In the genomic region with DNA sequence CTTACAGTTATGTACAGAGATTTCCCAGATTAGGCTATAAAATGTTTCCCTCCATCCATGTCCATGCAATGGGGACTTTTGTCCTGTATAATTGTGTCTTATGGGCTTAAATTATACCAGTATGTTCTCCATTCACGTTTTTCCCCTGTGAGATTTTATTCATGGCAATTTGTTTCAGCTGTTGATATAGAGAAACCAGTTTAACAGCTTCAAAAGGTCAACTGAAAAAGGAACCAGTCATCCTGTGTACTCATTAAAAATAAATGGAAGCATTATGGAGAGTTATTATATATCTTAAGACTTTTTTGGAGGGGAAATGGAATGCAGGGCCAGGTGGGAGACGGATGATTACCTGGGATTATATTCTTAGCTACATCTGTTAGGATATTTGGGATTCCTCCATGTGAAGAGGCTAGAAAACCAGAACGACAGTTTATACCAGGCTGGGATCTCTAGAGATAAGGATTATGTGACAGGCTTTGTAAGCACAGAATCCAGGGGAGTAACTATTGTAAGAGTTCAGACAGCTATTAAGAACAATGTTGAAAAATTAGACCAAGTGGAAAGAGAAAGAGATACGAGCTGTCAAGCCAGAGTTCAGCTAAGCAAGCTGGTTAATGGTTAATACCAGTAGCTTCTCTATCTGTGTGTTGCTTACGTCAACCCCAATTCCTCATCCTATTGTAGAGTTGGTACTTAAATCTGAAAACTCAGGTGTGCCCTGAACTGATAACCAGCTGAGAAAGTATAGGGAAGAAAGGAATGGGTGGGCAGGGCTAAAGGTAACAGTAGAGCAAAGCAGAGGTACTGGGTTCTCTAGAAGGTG, we compare ENCODE assay signal across 16 cellular contexts. TPM values are rescaled to one million over a fixed set of nuclear protein-coding genes. Genes with fewer than 3 reads are reported as not detected.
A peak's percentile ranks its signal among the peaks of the same experiment; 100 is the strongest.
DNase-seq lines count a peak whose midpoint lies in the region; ATAC-seq, FAIRE-seq and TF ChIP-seq lines count a peak whose summit lies in the region.
"Had no signal": no experiment of that assay in that cellular context is flagged by ENCODE, and none has a peak within 500 bp of the region (broad histone marks: within the 10 kb centered on the region; RNA-seq: fewer than 3 reads in every experiment).

No MANE protein-coding gene starts in this region.

- H3K9ac ChIP-seq in GM12878 (ENCODE audit: control insufficient read depth, insufficient read depth, low read length), result no peak overlapping the region

- peaks cover 34% of the 10 kb centered on the region for H3K27me3 Mint-ChIP-seq in activated CD4-positive, alpha-beta memory T cell treated with anti-CD3 and anti-CD28 coated beads, Interleukin-2, amount 10 ng/mL, durations not matched to agents 7 days and 5 days

- no peaks in the 10 kb centered on the region; a peak in 1 of 4 replicates for H3K27me3 ChIP-seq in GM12878 (replicated peaks in 1 of 2; ENCODE audit: control insufficient read depth in 2 of 2, insufficient read depth in 2 of 2, low read length in 1 of 2)
- H3K27me3 ChIP-seq in thyroid gland, result no peaks in the 10 kb centered on the region

- in situ Hi-C loops in GM12878 (cut with MboI), result loop anchor here (5.0 kb wide), 1 partner anchor 33 kb away; no protein-coding TSS in a partner anchor

- peak; percentile 54 for ATAC-seq in HG03064 (IDR thresholded peaks at IDR 0.05; ENCODE audit: low read depth, unreplicated experiment)
- peak; percentile 78 for ATAC-seq in GM12878

- H3K9me3 ChIP-seq in GM12878 (replicated peaks; ENCODE audit: control insufficient read depth, insufficient read depth, low read length) (no peaks in the 10 kb centered on the region), thyroid gland (no peaks in the 10 kb centered on the region)

- no peak overlapping the region for H3K27ac Mint-ChIP-seq in activated CD4-positive, alpha-beta memory T cell treated with anti-CD3 and anti-CD28 coated beads, Interleukin-2, amount 10 ng/mL, durations not matched to agents 7 days and 5 days
- H3K27ac Mint-ChIP-seq: activated B cell treated with CpG ODN at 0.5 μM for 24 hours had no signal

- no peak overlapping the region for H2AFZ ChIP-seq in GM12878 (ENCODE audit: control insufficient read depth, low read depth, low read length)

- RAD21 ChIA-PET in GM12878 (lab: Charles Lee; ENCODE audit: unreplicated experiment), result interaction anchor here (1.1 to 5.2 kb wide), 11 partner anchors 11 to 335 kb away, joined by 3 to 74 read pairs (median 10); a partner anchor contains a TSS

- SMC1A ChIA-PET in GM12878 (lab: Charles Lee; ENCODE audit: uncharacterized antibody, unreplicated experiment), result interaction anchor here (1.2 to 11.2 kb wide), 7 partner anchors 12 to 148 kb away, joined by 3 to 163 read pairs (median 14); a partner anchor contains a TSS

- TF ChIP-seq RAD21 in GM12878 (IDR thresholded peaks at IDR 0.05; ENCODE audit: insufficient read depth, low read depth, low read length), result no peak

- POLR2A ChIA-PET in GM12878 (lab: Charles Lee), result interaction anchor here (0.9 to 2.5 kb wide), 4 partner anchors 10 to 19 kb away, joined by 3 to 13 read pairs (median 8); a partner anchor contains a TSS
- POLR2A ChIA-PET in activated CD4-positive, alpha-beta memory T cell treated with anti-CD3 and anti-CD28 coated beads, Interleukin-2, amount 10 ng/mL, durations not matched to agents 7 days and 5 days (lab: Charles Lee), result no interaction called here

- H3K4me2 ChIP-seq in GM12878 (ENCODE audit: control insufficient read depth, insufficient read depth), result no peak overlapping the region

- no peaks in the 10 kb centered on the region for H4K20me1 ChIP-seq in GM12878 (ENCODE audit: control insufficient read depth, insufficient read depth)

- no TSS peak for BruUV-seq in GM12878 (replicated peaks; lab: Mats Ljungman, UMichigan)

- WGBS in GM12878 (ENCODE audit: insufficient coverage, insufficient replicate concordance, low lambda C conversion rate, missing lambda C conversion rate), result 67% methylated on average over 5 of the region's 5 CpGs
- 44 to 46% methylated on average over 5 of the region's 5 CpGs for WGBS in thyroid gland, 2 donors

- H3K4me3 ChIP-seq in GM12878 (no peak overlapping the region), thyroid gland (replicated peaks in 1 of 3) (no peak overlapping the region)

- TF ChIP-seq POLR2A in GM12878 (IDR thresholded peaks at IDR 0.05; ENCODE audit: low read depth, low read length) (no peak), thyroid gland (IDR thresholded peaks at IDR 0.05) (no peak)

- H3K4me1 ChIP-seq in GM12878 (ENCODE audit: control insufficient read depth, insufficient read depth, low read length) (peaks cover 31% of the 10 kb centered on the region), thyroid gland (peaks cover 33 to 39% of the 10 kb centered on the region in 2 donors)

- H3K36me3 ChIP-seq in GM12878 (ENCODE audit: control insufficient read depth in 2 of 2, insufficient read depth in 2 of 2, low read length in 1 of 2) (no peaks in the 10 kb centered on the region), thyroid gland (no peaks in the 10 kb centered on the region)

- no peaks in the 10 kb centered on the region for H3K79me2 ChIP-seq in GM12878 (ENCODE audit: control insufficient read depth, insufficient read depth, low read length)

- H3K4me3 Mint-ChIP-seq in activated CD4-positive, alpha-beta memory T cell treated with anti-CD3 and anti-CD28 coated beads, Interleukin-2, amount 10 ng/mL, durations not matched to agents 7 days and 5 days, result no peak overlapping the region
- H3K4me3 Mint-ChIP-seq: activated B cell treated with CpG ODN at 0.5 μM for 24 hours had no signal

- intact Hi-C loops in GM12878 (cut with micrococcal nuclease; ENCODE audit: unreplicated experiment), result no loop called here
- intact Hi-C loops in thyroid gland (cut with DNase I), result no loop called here

- peak; percentile 44 for DNase-seq in NCI-H510A treated with DMSO at 0.1 percent for 48 hours (lab: John Stamatoyannopoulos, UW)
- DNase-seq in NCI-H510A (lab: John Stamatoyannopoulos, UW), result no peak
- no peak for DNase-seq in GM12878 (ENCODE audit: low read depth, low spot score)
- no peak for DNase-seq in thyroid gland
- DNase-seq in HK-2 (ENCODE audit: unreplicated experiment), result no peak
- DNase-seq in cerebellar nuclear complex (lab: John Stamatoyannopoulos, UW), result no peak
- no peak for DNase-seq in activated CD4-positive, alpha-beta memory T cell treated with anti-CD3 and anti-CD28 coated beads, Interleukin-2, amount 10 ng/mL, durations not matched to agents 7 days and 5 days
- DNase-seq: activated B cell treated with CpG ODN at 0.5 μM for 24 hours, activated gamma-delta T cell, cortex of kidney, EL, NCI-H1092 treated with DMSO at 0.1 percent for 48 hours, RPMI8226 had no signal

- TF ChIP-seq EP300 in GM12878 (IDR thresholded peaks at IDR 0.05; ENCODE audit: borderline replicate concordance in 1 of 2, control insufficient read depth in 1 of 2, low read depth in 2 of 2, low read length in 2 of 2), result no peak

- peaks cover 14% of the 10 kb centered on the region for H3K4me1 Mint-ChIP-seq in activated CD4-positive, alpha-beta memory T cell treated with anti-CD3 and anti-CD28 coated beads, Interleukin-2, amount 10 ng/mL, durations not matched to agents 7 days and 5 days
- H3K4me1 Mint-ChIP-seq: activated B cell treated with CpG ODN at 0.5 μM for 24 hours had no signal

- CTCF ChIA-PET in GM12878 (lab: Yijun Ruan, JAX), result interaction anchor here (0.6 to 10.2 kb wide), 17 partner anchors 9 to 386 kb away, joined by 3 to 202 read pairs (median 3); a partner anchor contains a TSS
- CTCF ChIA-PET in activated CD4-positive, alpha-beta memory T cell treated with anti-CD3 and anti-CD28 coated beads, Interleukin-2, amount 10 ng/mL, durations not matched to agents 7 days and 5 days (lab: Charles Lee), result interaction anchor here (1.4 to 1.5 kb wide), 2 partner anchors 14 to 49 kb away, joined by 4 to 6 read pairs; no protein-coding TSS in a partner anchor

- H3K36me3 Mint-ChIP-seq in activated CD4-positive, alpha-beta memory T cell treated with anti-CD3 and anti-CD28 coated beads, Interleukin-2, amount 10 ng/mL, durations not matched to agents 7 days and 5 days (ENCODE audit: low read depth), result no peaks in the 10 kb centered on the region

- no peaks in the 10 kb centered on the region for H3K9me3 Mint-ChIP-seq in activated CD4-positive, alpha-beta memory T cell treated with anti-CD3 and anti-CD28 coated beads, Interleukin-2, amount 10 ng/mL, durations not matched to agents 7 days and 5 days
- H3K9me3 Mint-ChIP-seq: activated B cell treated with CpG ODN at 0.5 μM for 24 hours had no signal

- no peak overlapping the region; the same call in 1 of the 2 replicates for H3K27ac ChIP-seq in GM12878 (ENCODE audit: control insufficient read depth, insufficient read depth)
- H3K27ac ChIP-seq in thyroid gland, result peak overlapping the region; percentile 78 to 91 (median 79)

- peak; percentile 7 for FAIRE-seq in GM12878 (lab: Jason Lieb, UNC)
- FAIRE-seq: A204.1, frontal cortex had no signal

- TF ChIP-seq CTCF in GM12878 (IDR thresholded peaks at IDR 0.05 in 2 of 3, conservative IDR thresholded peaks at IDR 0.05 in 1 of 3; ENCODE audit: control insufficient read depth in 2 of 3, extremely low read depth in 1 of 3, insufficient read depth in 1 of 3, low read depth in 3 of 3, low read length in 3 of 3) (no peak), thyroid gland (IDR thresholded peaks at IDR 0.05) (no peak)

RNA-seq across cellular contexts. Expression of a gene that starts 12.4 kb away (rescaled TPM):
- total RNA-seq in GM12878 (2013; cell fraction: nucleolus; rRNA removed), result 1.7 and 2.1 TPM in 2 replicates
- total RNA-seq in GM12878 (2014; rRNA removed) (3.9 and 4.3 TPM in 2 replicates), GM12878 (2014; rRNA removed; fragmentation: Illumina TruSeq; extraction: Trizol) (3.7 and 3.8 TPM in 2 replicates), GM12878 (2021) (4.8 and 5.9 TPM in 2 replicates), thyroid gland (10 to 100 TPM; 10.8 to 17.9 (median 11.9) TPM)
- 0.50 TPM for polyA plus RNA-seq in GM12878 (2011; ENCODE audit: low read depth)
- polyA plus RNA-seq in GM12878 (2011; rRNA removed) (3.4 and 4.8 TPM in 2 replicates), GM12878 (2014; fragmentation: Illumina TruSeq; extraction: Trizol) (2.8 and 3.7 TPM in 2 replicates), GM12878 (2014; fragmentation: Nextera tagmentation; extraction: Ambion mirVana) (under 1 TPM; 0.74 to 0.99 TPM), GM12878 (2014; rRNA removed) (2.4 and 3.1 TPM in 2 replicates), GM12878 (2016; fragmentation: Nextera tagmentation; extraction: Ambion mirVana) (under 1 TPM; 0.48 to 0.60 TPM)
- 1.9 and 2.0 TPM in 2 replicates for polyA plus RNA-seq in GM12878 (2011; cell fraction: cytosol; rRNA removed)
- polyA plus RNA-seq in GM12878 (2011; cell fraction: nucleus; rRNA removed), result 3.5 and 5.1 TPM in 2 replicates
- 0.60 and 1.0 TPM in 2 replicates for polyA plus RNA-seq in GM12878 (2012)
- polyA minus RNA-seq in GM12878 (2011; rRNA and poly(A)+ RNA removed), result 4.3 and 4.5 TPM in 2 replicates
- 2.2 and 2.9 TPM in 2 replicates for polyA minus RNA-seq in GM12878 (2011; cell fraction: cytosol; rRNA and poly(A)+ RNA removed)
- 3.9 and 6.5 TPM in 2 replicates for polyA minus RNA-seq in GM12878 (2011; cell fraction: nucleus; rRNA and poly(A)+ RNA removed)
- total RNA-seq in activated CD4-positive, alpha-beta memory T cell treated with anti-CD3 and anti-CD28 coated beads, Interleukin-2, amount 10 ng/mL, durations not matched to agents 7 days and 5 days, result under 1 TPM; 0.13 to 0.15 TPM

RNA-seq across cellular contexts. Expression of a gene that starts 51.3 kb away (rescaled TPM):
- total RNA-seq in GM12878 (2013; cell fraction: nucleolus; rRNA removed), result 1.6 and 3.4 TPM in 2 replicates
- total RNA-seq in GM12878 (2014; rRNA removed) (27.8 and 29.0 TPM in 2 replicates), GM12878 (2014; rRNA removed; fragmentation: Illumina TruSeq; extraction: Trizol) (16.2 and 18.6 TPM in 2 replicates), GM12878 (2021) (33.5 and 40.8 TPM in 2 replicates), thyroid gland (100 to 1,000 TPM in 2 of 4 donors, 10 to 100 TPM in 2; 36.0 to 308 (median 102) TPM)
- polyA plus RNA-seq in GM12878 (2011; ENCODE audit: low read depth), result 18.2 TPM
- polyA plus RNA-seq in GM12878 (2011; rRNA removed) (10.6 and 18.0 TPM in 2 replicates), GM12878 (2014; fragmentation: Illumina TruSeq; extraction: Trizol) (22.7 and 28.0 TPM in 2 replicates), GM12878 (2014; fragmentation: Nextera tagmentation; extraction: Ambion mirVana) (1 to 10 TPM; 3.9 to 7.2 TPM), GM12878 (2014; rRNA removed) (30.1 and 37.2 TPM in 2 replicates), GM12878 (2016; fragmentation: Nextera tagmentation; extraction: Ambion mirVana) (10 to 100 TPM; 43.4 to 47.8 TPM)
- 18.4 and 23.8 TPM in 2 replicates for polyA plus RNA-seq in GM12878 (2011; cell fraction: cytosol; rRNA removed)
- 18.4 and 25.0 TPM in 2 replicates for polyA plus RNA-seq in GM12878 (2011; cell fraction: nucleus; rRNA removed)
- 38.2 and 40.5 TPM in 2 replicates for polyA plus RNA-seq in GM12878 (2012)
- 18.4 and 22.5 TPM in 2 replicates for polyA minus RNA-seq in GM12878 (2011; rRNA and poly(A)+ RNA removed)
- polyA minus RNA-seq in GM12878 (2011; cell fraction: cytosol; rRNA and poly(A)+ RNA removed), result 15.8 and 16.4 TPM in 2 replicates
- 7.7 and 18.0 TPM in 2 replicates for polyA minus RNA-seq in GM12878 (2011; cell fraction: nucleus; rRNA and poly(A)+ RNA removed)
- total RNA-seq in activated CD4-positive, alpha-beta memory T cell treated with anti-CD3 and anti-CD28 coated beads, Interleukin-2, amount 10 ng/mL, durations not matched to agents 7 days and 5 days, result 100 to 1,000 TPM; 132 to 143 TPM
